Comparison of ENCODE assay signal across 8 cellular contexts in the genomic region with DNA sequence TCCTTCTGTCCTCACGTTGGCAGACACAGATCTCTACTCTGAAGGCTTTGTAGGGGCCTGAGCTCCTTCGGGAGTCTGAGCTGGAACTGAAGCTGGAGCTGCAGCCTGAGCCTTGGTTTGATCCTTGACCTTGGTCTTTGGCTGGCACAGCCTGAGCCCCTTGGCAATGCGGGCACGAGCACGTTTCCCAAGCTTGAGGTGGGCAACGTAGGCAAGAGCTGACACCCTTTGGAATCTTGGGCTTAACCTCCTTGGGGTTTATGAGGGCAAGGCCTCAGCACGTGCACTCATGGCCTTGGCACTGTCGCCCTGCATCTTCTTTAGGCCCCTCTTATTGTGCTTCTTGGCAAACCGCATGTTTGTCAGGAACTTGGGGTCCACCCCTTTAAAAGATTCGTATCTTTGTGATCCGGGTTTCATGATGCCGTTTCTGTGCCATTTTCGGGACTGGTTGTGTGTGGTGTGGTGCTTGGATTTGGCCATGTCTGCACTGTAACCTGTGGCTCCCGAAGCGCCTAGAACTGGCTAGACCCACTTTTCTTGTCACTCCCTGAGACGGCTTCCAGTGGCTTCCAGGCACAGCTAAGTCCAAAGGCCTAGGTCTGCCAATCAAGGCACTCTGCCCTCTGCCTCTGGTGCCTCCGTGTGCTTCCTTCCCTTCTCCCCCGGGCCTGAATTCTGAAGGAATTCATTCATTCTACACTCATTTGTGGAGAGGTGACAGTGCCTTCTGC. TPM values are rescaled to one million over a fixed set of nuclear protein-coding genes. Genes with fewer than 3 reads are reported as not detected.
DNase-seq lines count a peak whose midpoint lies in the region; ATAC-seq and TF ChIP-seq lines count a peak whose summit lies in the region.

No MANE protein-coding gene starts in this region.

- H3K27me3 Mint-ChIP-seq in endothelial cell (ENCODE audit: unreplicated experiment): peaks cover 16% of the 10 kb centered on the region

- no peak overlapping the region for H3K23ac ChIP-seq in trophoblast cell (ENCODE audit: low read length)

- peak overlapping the region; percentile 57; the same call in 1 of the 2 replicates for H3K4me3 ChIP-seq in PC-3 (ENCODE audit: low read length)
- H3K4me3 ChIP-seq in trophoblast cell (ENCODE audit: low read depth, low read length): no peak overlapping the region

- H3K36me3 ChIP-seq in PC-3 (ENCODE audit: low read depth, low read length): no peaks in the 10 kb centered on the region
- no peaks in the 10 kb centered on the region for H3K36me3 ChIP-seq in trophoblast cell (ENCODE audit: control insufficient read depth in 1 of 2, insufficient read depth in 2 of 2, low read length in 2 of 2)

- peaks cover 39% of the 10 kb centered on the region for H3K79me1 ChIP-seq in trophoblast cell (ENCODE audit: low read length)

- DNase-seq in ELF-1 (ENCODE audit: low read depth, low spot score): peak; percentile 31
- no peak for DNase-seq in PC-3
- DNase-seq in endothelial cell (ENCODE audit: low spot score): no peak
- DNase-seq in trophoblast cell: no peak
- DNase-seq in EL: no peak
- no peak for DNase-seq in NCI-H82 treated with DMSO at 0.1 percent for 48 hours (lab: John Stamatoyannopoulos, UW; ENCODE audit: unreplicated experiment)
- no peak for DNase-seq in NCI-H1092 (lab: John Stamatoyannopoulos, UW)
- DNase-seq in activated CD4-positive, alpha-beta T cell treated with anti-CD3 and anti-CD28 coated beads for 48 hours: no peak

- H3K27me3 ChIP-seq in PC-3 (ENCODE audit: low read length): no peaks in the 10 kb centered on the region
- no peaks in the 10 kb centered on the region for H3K27me3 ChIP-seq in trophoblast cell (ENCODE audit: insufficient read depth, low read length)

- H3K14ac ChIP-seq in trophoblast cell (ENCODE audit: low read length): peak overlapping the region; percentile 69

- H3K4ac ChIP-seq in trophoblast cell (ENCODE audit: low read depth, low read length): no peak overlapping the region

- peak overlapping the region; percentile 58 for H4K12ac ChIP-seq in trophoblast cell (ENCODE audit: low read depth, low read length)

- H3K4me3 Mint-ChIP-seq in endothelial cell (ENCODE audit: unreplicated experiment): peak overlapping the region; percentile 87

- no peak for ATAC-seq in PC-3

- peak overlapping the region; percentile 44 for H2BK5ac ChIP-seq in trophoblast cell (ENCODE audit: low read depth, low read length, poor library complexity)

- H3K27ac ChIP-seq in PC-3 (ENCODE audit: low read length) (peak overlapping the region; percentile 90), trophoblast cell (ENCODE audit: low read depth, low read length) (peak overlapping the region; percentile 36)

- no peak overlapping the region for H3K27ac Mint-ChIP-seq in endothelial cell (ENCODE audit: unreplicated experiment)

- peak overlapping the region; percentile 98 for H4K91ac ChIP-seq in trophoblast cell (ENCODE audit: low read depth, low read length)

- no peak for TF ChIP-seq CTCF in PC-3 (conservative IDR thresholded peaks at IDR 0.05; ENCODE audit: low read depth, low read length)
- TF ChIP-seq CTCF in endothelial cell (IDR thresholded peaks at IDR 0.05; ENCODE audit: unreplicated experiment): no peak

- peak overlapping the region; percentile 84 for H2BK12ac ChIP-seq in trophoblast cell (ENCODE audit: low read length)

- H3K4me1 Mint-ChIP-seq in endothelial cell (ENCODE audit: unreplicated experiment): peaks cover 14% of the 10 kb centered on the region

- intact Hi-C loops in PC-3 (cut with micrococcal nuclease): no loop called here

- H3F3A ChIP-seq in PC-3 (ENCODE audit: low read length, unreplicated experiment): no peaks in the 10 kb centered on the region

- H3K4me1 ChIP-seq in PC-3 (ENCODE audit: insufficient read depth, low read length): peaks cover 26% of the 10 kb centered on the region
- peaks cover 31 to 39% of the 10 kb centered on the region in 2 experiments for H3K4me1 ChIP-seq in trophoblast cell (ENCODE audit: control insufficient read depth in 1 of 2, insufficient read depth in 2 of 2, low read length in 2 of 2)

- peak overlapping the region; percentile 93 for H2AK5ac ChIP-seq in trophoblast cell (ENCODE audit: low read length)

- peak overlapping the region; percentile 45 for H2BK120ac ChIP-seq in trophoblast cell (ENCODE audit: insufficient read depth, low read length, poor library complexity)

- H3K79me2 ChIP-seq in PC-3 (ENCODE audit: low read length) (0 out of 2 replicates have a peak, but pooled peaks cover 4% of the 10 kb centered on the region), trophoblast cell (ENCODE audit: control insufficient read depth, insufficient read depth, low read length, poor library complexity) (peaks cover 4% of the 10 kb centered on the region)

- CTCF ChIA-PET in PC-3 (lab: Charles Lee): interaction anchor here (0.6 kb wide), 1 partner anchor 187 kb away, joined by 3 read pairs; no protein-coding TSS in a partner anchor

- no CpG with 5 or more reads among the region's 18 CpGs for WGBS in trophoblast cell (ENCODE audit: extremely low coverage, insufficient coverage, insufficient read length)

- BruUV-seq in PC-3 (replicated peaks; lab: Mats Ljungman, UMichigan): TSS peak; percentile 39

- peak overlapping the region; percentile 86 for H3K4me2 ChIP-seq in PC-3 (ENCODE audit: low read length)
- peak overlapping the region; percentile 72 for H3K4me2 ChIP-seq in trophoblast cell (ENCODE audit: low read length)

- H3K18ac ChIP-seq in trophoblast cell (ENCODE audit: low read length): peak overlapping the region; percentile 75

- H4K8ac ChIP-seq in trophoblast cell (ENCODE audit: low read depth, low read length): peak overlapping the region; percentile 27

- POLR2A ChIA-PET in PC-3 (lab: Charles Lee; ENCODE audit: unreplicated experiment): no interaction called here

- peak overlapping the region; percentile 91; the same call in 1 of the 2 replicates for H2AFZ ChIP-seq in PC-3 (ENCODE audit: low read length)
- no peak overlapping the region for H2AFZ ChIP-seq in trophoblast cell (ENCODE audit: insufficient read depth, low read length, poor library complexity)

- H3K36me3 Mint-ChIP-seq in endothelial cell (ENCODE audit: low read depth, unreplicated experiment): peaks cover 12% of the 10 kb centered on the region

- H4K20me1 ChIP-seq in PC-3 (ENCODE audit: low read length): no peaks in the 10 kb centered on the region

- H3K9me3 ChIP-seq in PC-3 (ENCODE audit: low read length) (no peaks in the 10 kb centered on the region), trophoblast cell (ENCODE audit: insufficient read depth, low read depth, low read length) (peaks cover 1% of the 10 kb centered on the region)

- no peaks in the 10 kb centered on the region for H3K9me2 ChIP-seq in PC-3 (replicated peaks; ENCODE audit: low read length)

- H3K9ac ChIP-seq in PC-3 (ENCODE audit: low read length): peak overlapping the region; percentile 82
- H3K9ac ChIP-seq in trophoblast cell (ENCODE audit: low read length): no peak overlapping the region

- H3K9me3 Mint-ChIP-seq in endothelial cell (ENCODE audit: unreplicated experiment): no peaks in the 10 kb centered on the region

RNA-seq across cellular contexts. Expression of a gene that starts 1.4 kb away (rescaled TPM):
- total RNA-seq in PC-3 (2014; rRNA removed) (7.4 and 9.3 TPM in 2 replicates), endothelial cell (ENCODE audit: unreplicated experiment) (5.7 TPM)
- polyA plus RNA-seq in trophoblast cell (2013): 15.6 TPM in 2 replicates
